22 cellular contexts compared by ENCODE assay signal in genomic region chr20:36485286-36485685, GRCh38. TPM values are rescaled to one million over a fixed set of nuclear protein-coding genes. Genes with fewer than 3 reads are reported as not detected.
"Had no signal": no experiment of that assay in that cellular context is flagged by ENCODE, and none has a peak within 500 bp of the region (broad histone marks: within the 10 kb centered on the region; RNA-seq: fewer than 3 reads in every experiment).

No MANE protein-coding gene starts in this region.

- H3K9me3 Mint-ChIP-seq: naive thymus-derived CD8-positive, alpha-beta T cell; neural crest cell; stimulated activated naive B cell treated with anti-CD40 and anti-IgM and Interleukin-4, amounts not matched to agents 10 μg/mL and 1 μg/mL and 100 μg/mL, for 72 hours; stimulated activated naive CD8-positive, alpha-beta T cell treated with anti-CD3 and anti-CD28 coated beads, Interleukin-15, amount 100 ng/mL, for 72 hours had no signal

- FAIRE-seq: endometrium, frontal cortex had no signal

- H3K27ac ChIP-seq: uterus had no signal

- DNase-seq: effector CD8-positive, alpha-beta T cell; heart right ventricle; hypothalamus; mammary epithelial cell; mucosa of descending colon; naive thymus-derived CD8-positive, alpha-beta T cell; stimulated activated CD4-positive, alpha-beta T cell treated with anti-CD3 and anti-CD28 coated beads, Interleukin-15, amount 100 ng/mL, for 24 hours; stimulated activated CD4-positive, alpha-beta T cell treated with anti-CD3 and anti-CD28 coated beads, Interleukin-1b, Interleukin-23, amount 100 ng/mL, for 48 hours; stimulated activated CD4-positive, alpha-beta T cell treated with anti-CD3 and anti-CD28 coated beads, Interleukin-4, amount 100 ng/mL, for 24 hours; stimulated activated naive B cell treated with anti-CD40 and anti-IgM and Interleukin-4, amounts not matched to agents 10 μg/mL and 1 μg/mL and 100 μg/mL, for 72 hours; stimulated activated naive CD8-positive, alpha-beta T cell treated with anti-CD3 and anti-CD28 coated beads, Interleukin-15, amount 100 ng/mL, for 72 hours; substantia nigra; upper lobe of left lung; uterus had no signal

- ATAC-seq: esophagus mucosa; heart right ventricle; left lobe of liver; mucosa of descending colon; naive thymus-derived CD8-positive, alpha-beta T cell; right cardiac atrium; stimulated activated naive B cell treated with anti-CD40 and anti-IgM and Interleukin-4, amounts not matched to agents 10 μg/mL and 1 μg/mL and 100 μg/mL, for 72 hours; stimulated activated naive CD8-positive, alpha-beta T cell treated with anti-CD3 and anti-CD28 coated beads, Interleukin-15, amount 100 ng/mL, for 72 hours had no signal

- H3K9me3 ChIP-seq: heart right ventricle, mucosa of descending colon, thoracic aorta, upper lobe of left lung, uterus had no signal

- H3K4me3 ChIP-seq: coronary artery, heart right ventricle, mucosa of descending colon, upper lobe of left lung, uterus had no signal

- H3K27me3 Mint-ChIP-seq: naive thymus-derived CD8-positive, alpha-beta T cell; stimulated activated naive B cell treated with anti-CD40 and anti-IgM and Interleukin-4, amounts not matched to agents 10 μg/mL and 1 μg/mL and 100 μg/mL, for 72 hours; stimulated activated naive CD8-positive, alpha-beta T cell treated with anti-CD3 and anti-CD28 coated beads, Interleukin-15, amount 100 ng/mL, for 72 hours had no signal

- H3K36me3 ChIP-seq: thoracic aorta, upper lobe of left lung, uterus had no signal

- H3K4me3 Mint-ChIP-seq: naive thymus-derived CD8-positive, alpha-beta T cell; neural crest cell; stimulated activated naive B cell treated with anti-CD40 and anti-IgM and Interleukin-4, amounts not matched to agents 10 μg/mL and 1 μg/mL and 100 μg/mL, for 72 hours; stimulated activated naive CD8-positive, alpha-beta T cell treated with anti-CD3 and anti-CD28 coated beads, Interleukin-15, amount 100 ng/mL, for 72 hours had no signal

- H3K27me3 ChIP-seq: heart right ventricle, uterus had no signal

RNA-seq across cellular contexts. Expression of gene MYL9, which starts 56.0 kb away (rescaled TPM):
- total RNA-seq: naive thymus-derived CD8-positive, alpha-beta T cell had no signal
